In genomic region chr14:96895658-96896271, GRCh38 we compare ENCODE assay signal across 14 cellular contexts.
DNase-seq lines count a peak whose midpoint lies in the region; ATAC-seq, FAIRE-seq and TF ChIP-seq lines count a peak whose summit lies in the region.
"Had no signal": no experiment of that assay in that cellular context is flagged by ENCODE, and none has a peak within 500 bp of the region (broad histone marks: within the 10 kb centered on the region; RNA-seq: fewer than 3 reads in every experiment).

No MANE protein-coding gene starts in this region.

- RAD21 ChIA-PET in GM12878 (lab: Charles Lee; ENCODE audit: unreplicated experiment): no interaction called here

- H3K27ac ChIP-seq in GM12878 (ENCODE audit: control insufficient read depth, insufficient read depth): peak overlapping the region; percentile 14
- H3K27ac ChIP-seq: VCaP had no signal

- H3K9me3 Mint-ChIP-seq in activated T-helper 1 cell treated with anti-CD3 and anti-CD28 coated beads, Interleukin-12 subunit alpha, Interleukin-12 subunit beta, Interleukin-2, Interleukin-4 antibody, amounts not matched to agents 30 ng/mL and 10 ng/mL and 1 ng/mL, durations not matched to agents 14 hours and 24 hours and 36 hours: no peaks in the 10 kb centered on the region
- H3K9me3 Mint-ChIP-seq in WTC11: no peaks in the 10 kb centered on the region

- no peaks in the 10 kb centered on the region for H3K79me2 ChIP-seq in GM12878 (ENCODE audit: control insufficient read depth, insufficient read depth, low read length)

- H3K4me3 Mint-ChIP-seq in activated T-helper 1 cell treated with anti-CD3 and anti-CD28 coated beads, Interleukin-12 subunit alpha, Interleukin-12 subunit beta, Interleukin-2, Interleukin-4 antibody, amounts not matched to agents 30 ng/mL and 10 ng/mL and 1 ng/mL, durations not matched to agents 14 hours and 24 hours and 36 hours: no peak overlapping the region
- H3K4me3 Mint-ChIP-seq in WTC11: no peak overlapping the region

- no peaks in the 10 kb centered on the region for H4K20me1 ChIP-seq in GM12878 (ENCODE audit: control insufficient read depth, insufficient read depth)

- no peak overlapping the region for H3K27ac Mint-ChIP-seq in activated T-helper 1 cell treated with anti-CD3 and anti-CD28 coated beads, Interleukin-12 subunit alpha, Interleukin-12 subunit beta, Interleukin-2, Interleukin-4 antibody, amounts not matched to agents 30 ng/mL and 10 ng/mL and 1 ng/mL, durations not matched to agents 14 hours and 24 hours and 36 hours
- no peak overlapping the region for H3K27ac Mint-ChIP-seq in WTC11

- H3K27me3 ChIP-seq in GM12878 (replicated peaks in 1 of 2; ENCODE audit: control insufficient read depth in 2 of 2, insufficient read depth in 2 of 2, low read length in 1 of 2): no peaks in the 10 kb centered on the region

- H3K4me1 ChIP-seq in GM12878 (ENCODE audit: control insufficient read depth, insufficient read depth, low read length): peaks cover 15% of the 10 kb centered on the region

- no peak overlapping the region for H3K9ac ChIP-seq in GM12878 (ENCODE audit: control insufficient read depth, insufficient read depth, low read length)

- H3K36me3 ChIP-seq in GM12878 (ENCODE audit: control insufficient read depth in 2 of 2, insufficient read depth in 2 of 2, low read length in 1 of 2): no peaks in the 10 kb centered on the region; a peak in 2 of 4 replicates

- no peaks in the 10 kb centered on the region for H3K27me3 Mint-ChIP-seq in activated T-helper 1 cell treated with anti-CD3 and anti-CD28 coated beads, Interleukin-12 subunit alpha, Interleukin-12 subunit beta, Interleukin-2, Interleukin-4 antibody, amounts not matched to agents 30 ng/mL and 10 ng/mL and 1 ng/mL, durations not matched to agents 14 hours and 24 hours and 36 hours (ENCODE audit: insufficient read depth)
- H3K27me3 Mint-ChIP-seq in WTC11 (ENCODE audit: low read depth): no peaks in the 10 kb centered on the region

- H3K4me2 ChIP-seq in GM12878 (ENCODE audit: control insufficient read depth, insufficient read depth): peak overlapping the region; percentile 21

- in situ Hi-C loops in GM12878 (cut with MboI): no loop called here

- TF ChIP-seq RAD21 in GM12878 (IDR thresholded peaks at IDR 0.05; ENCODE audit: insufficient read depth, low read depth, low read length): peak; percentile 33; the same call in 1 of the 2 replicates

- peaks cover 14% of the 10 kb centered on the region for H3K4me1 Mint-ChIP-seq in activated T-helper 1 cell treated with anti-CD3 and anti-CD28 coated beads, Interleukin-12 subunit alpha, Interleukin-12 subunit beta, Interleukin-2, Interleukin-4 antibody, amounts not matched to agents 30 ng/mL and 10 ng/mL and 1 ng/mL, durations not matched to agents 14 hours and 24 hours and 36 hours (ENCODE audit: low read depth)
- H3K4me1 Mint-ChIP-seq in WTC11: no peaks in the 10 kb centered on the region

- SMC1A ChIA-PET in GM12878 (lab: Charles Lee; ENCODE audit: uncharacterized antibody, unreplicated experiment): interaction anchor here (1.1 to 1.5 kb wide), 2 partner anchors 19 to 43 kb away, joined by 3 read pairs; no protein-coding TSS in a partner anchor

- H3K36me3 Mint-ChIP-seq in activated T-helper 1 cell treated with anti-CD3 and anti-CD28 coated beads, Interleukin-12 subunit alpha, Interleukin-12 subunit beta, Interleukin-2, Interleukin-4 antibody, amounts not matched to agents 30 ng/mL and 10 ng/mL and 1 ng/mL, durations not matched to agents 14 hours and 24 hours and 36 hours (ENCODE audit: low read depth): peaks cover 2% of the 10 kb centered on the region
- no peaks in the 10 kb centered on the region for H3K36me3 Mint-ChIP-seq in WTC11

- BruUV-seq in GM12878 (replicated peaks; lab: Mats Ljungman, UMichigan): no TSS peak

- no peaks in the 10 kb centered on the region for H3K9me3 ChIP-seq in GM12878 (replicated peaks; ENCODE audit: control insufficient read depth, insufficient read depth, low read length)

- no peak overlapping the region for H3K4me3 ChIP-seq in GM12878

- peak; percentile 37 for ATAC-seq in GM18867 (IDR thresholded peaks at IDR 0.05; ENCODE audit: unreplicated experiment)
- ATAC-seq in GM21515 (IDR thresholded peaks at IDR 0.05; ENCODE audit: unreplicated experiment): peak; percentile 55
- peak; percentile 65 for ATAC-seq in HG03039 (IDR thresholded peaks at IDR 0.05; ENCODE audit: unreplicated experiment)
- ATAC-seq in GM12878: peak; percentile 90
- no peak for ATAC-seq in WTC11

- 23% methylated on average over 5 of the region's 5 CpGs for WGBS in GM12878 (ENCODE audit: insufficient coverage, insufficient replicate concordance, low lambda C conversion rate, missing lambda C conversion rate)

- FAIRE-seq in GM12878 (lab: Jason Lieb, UNC): no peak

- TF ChIP-seq POLR2A in GM12878 (IDR thresholded peaks at IDR 0.05; ENCODE audit: low read depth, low read length): no peak

- POLR2A ChIA-PET in GM12878 (lab: Charles Lee): no interaction called here
- POLR2A ChIA-PET in WTC11 (lab: Charles Lee): no interaction called here

- CTCF ChIA-PET in GM12878 (lab: Yijun Ruan, JAX): no interaction called here
- CTCF ChIA-PET in WTC11 (lab: Charles Lee): no interaction called here

- intact Hi-C loops in GM12878 (cut with micrococcal nuclease; ENCODE audit: unreplicated experiment): no loop called here
- intact Hi-C loops in activated T-helper 1 cell treated with anti-CD3 and anti-CD28 coated beads, Interleukin-12 subunit alpha, Interleukin-12 subunit beta, Interleukin-2, Interleukin-4 antibody, amounts not matched to agents 30 ng/mL and 10 ng/mL and 1 ng/mL, durations not matched to agents 14 hours and 24 hours and 36 hours (cut with micrococcal nuclease): no loop called here

- peak overlapping the region; percentile 45 for H2AFZ ChIP-seq in GM12878 (ENCODE audit: control insufficient read depth, low read depth, low read length)

- DNase-seq in GM12878 (ENCODE audit: low read depth, low spot score) (peak; percentile 61), HPDE6-E6E7 (ENCODE audit: extremely low spot score) (no peak), WTC11 (ENCODE audit: low spot score) (no peak)
- DNase-seq in activated T-helper 1 cell treated with anti-CD3 and anti-CD28 coated beads, Interleukin-12 subunit alpha, Interleukin-12 subunit beta, Interleukin-2, Interleukin-4 antibody, amounts not matched to agents 30 ng/mL and 10 ng/mL and 1 ng/mL, durations not matched to agents 14 hours and 24 hours and 36 hours (ENCODE audit: low spot score): no peak
- DNase-seq in activated naive CD4-positive, alpha-beta T cell treated with anti-CD3 and anti-CD28 coated beads, Interleukin-2, amount 50 U/mL, for 16 hours: no peak
- DNase-seq: aorta; effector CD4-positive, alpha-beta T cell; NCI-H774; nucleus accumbens; stimulated activated CD8-positive, alpha-beta memory T cell treated with anti-CD3 and anti-CD28 coated beads, Interleukin-4, amount 100 ng/mL, for 48 hours had no signal

- TF ChIP-seq CTCF in GM12878 (IDR thresholded peaks at IDR 0.05 in 2 of 3, conservative IDR thresholded peaks at IDR 0.05 in 1 of 3; ENCODE audit: control insufficient read depth in 2 of 3, extremely low read depth in 1 of 3, insufficient read depth in 1 of 3, low read depth in 3 of 3, low read length in 3 of 3): peak in 1 of 3 experiments; percentile 21; a peak in 2 of 6 replicates
- TF ChIP-seq CTCF in WTC11 (IDR thresholded peaks at IDR 0.05): no peak

- TF ChIP-seq EP300 in GM12878 (IDR thresholded peaks at IDR 0.05; ENCODE audit: borderline replicate concordance in 1 of 2, control insufficient read depth in 1 of 2, low read depth in 2 of 2, low read length in 2 of 2): no peak

TF ChIP-seq in GM12878, 131 proteins besides CTCF, POLR2A, EP300 and RAD21 (continues in another document):
- TF ChIP-seq NFXL1 (IDR thresholded peaks at IDR 0.05; ENCODE audit: borderline replicate concordance) (no peak), RUNX3 (IDR thresholded peaks at IDR 0.05; ENCODE audit: low read length) (peak; percentile 61), SRF (IDR thresholded peaks at IDR 0.05; ENCODE audit: low read depth in 2 of 2, low read length in 2 of 2) (no peak), EED (IDR thresholded peaks at IDR 0.05; ENCODE audit: low read depth) (0 out of 2 replicates have a peak, but pooled peaks have one; percentile 28), DPF2 (IDR thresholded peaks at IDR 0.05) (peak; percentile 57), MEF2B (IDR thresholded peaks at IDR 0.05; ENCODE audit: partially characterized antibody, poor library complexity, severe bottlenecking) (peak; percentile 96), MTA2 (IDR thresholded peaks at IDR 0.05; ENCODE audit: low read depth) (peak; percentile 47; the same call in 1 of the 2 replicates), IKZF1 (conservative IDR thresholded peaks at IDR 0.05) (peak; percentile 70), ZNF24 (IDR thresholded peaks at IDR 0.05) (0 out of 2 replicates have a peak, but pooled peaks have one; percentile 23)

TF ChIP-seq in WTC11, 78 proteins besides CTCF, POLR2A, EP300 and RAD21 (continues in another document):
- TF ChIP-seq MXD4 (CRISPR knock-in tag; IDR thresholded peaks at IDR 0.05; ENCODE audit: borderline replicate concordance) (no peak), ZNF423 (CRISPR knock-in tag; IDR thresholded peaks at IDR 0.05) (no peak), ZNF263 (CRISPR knock-in tag; IDR thresholded peaks at IDR 0.05; ENCODE audit: low read depth) (no peak)
- TF ChIP-seq, protein P1, sequence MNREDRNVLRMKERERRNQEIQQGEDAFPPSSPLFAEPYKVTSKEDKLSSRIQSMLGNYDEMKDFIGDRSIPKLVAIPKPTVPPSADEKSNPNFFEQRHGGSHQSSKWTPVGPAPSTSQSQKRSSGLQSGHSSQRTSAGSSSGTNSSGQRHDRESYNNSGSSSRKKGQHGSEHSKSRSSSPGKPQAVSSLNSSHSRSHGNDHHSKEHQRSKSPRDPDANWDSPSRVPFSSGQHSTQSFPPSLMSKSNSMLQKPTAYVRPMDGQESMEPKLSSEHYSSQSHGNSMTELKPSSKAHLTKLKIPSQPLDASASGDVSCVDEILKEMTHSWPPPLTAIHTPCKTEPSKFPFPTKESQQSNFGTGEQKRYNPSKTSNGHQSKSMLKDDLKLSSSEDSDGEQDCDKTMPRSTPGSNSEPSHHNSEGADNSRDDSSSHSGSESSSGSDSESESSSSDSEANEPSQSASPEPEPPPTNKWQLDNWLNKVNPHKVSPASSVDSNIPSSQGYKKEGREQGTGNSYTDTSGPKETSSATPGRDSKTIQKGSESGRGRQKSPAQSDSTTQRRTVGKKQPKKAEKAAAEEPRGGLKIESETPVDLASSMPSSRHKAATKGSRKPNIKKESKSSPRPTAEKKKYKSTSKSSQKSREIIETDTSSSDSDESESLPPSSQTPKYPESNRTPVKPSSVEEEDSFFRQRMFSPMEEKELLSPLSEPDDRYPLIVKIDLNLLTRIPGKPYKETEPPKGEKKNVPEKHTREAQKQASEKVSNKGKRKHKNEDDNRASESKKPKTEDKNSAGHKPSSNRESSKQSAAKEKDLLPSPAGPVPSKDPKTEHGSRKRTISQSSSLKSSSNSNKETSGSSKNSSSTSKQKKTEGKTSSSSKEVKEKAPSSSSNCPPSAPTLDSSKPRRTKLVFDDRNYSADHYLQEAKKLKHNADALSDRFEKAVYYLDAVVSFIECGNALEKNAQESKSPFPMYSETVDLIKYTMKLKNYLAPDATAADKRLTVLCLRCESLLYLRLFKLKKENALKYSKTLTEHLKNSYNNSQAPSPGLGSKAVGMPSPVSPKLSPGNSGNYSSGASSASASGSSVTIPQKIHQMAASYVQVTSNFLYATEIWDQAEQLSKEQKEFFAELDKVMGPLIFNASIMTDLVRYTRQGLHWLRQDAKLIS (CRISPR knock-in tag; IDR thresholded peaks at IDR 0.05; ENCODE audit: borderline replicate concordance): no peak
